In genomic region chr10:114624941-114625780, GRCh38 we compare ENCODE assay signal across 15 cellular contexts. TPM values are rescaled to one million over a fixed set of nuclear protein-coding genes. Genes with fewer than 3 reads are reported as not detected.
DNase-seq lines count a peak whose midpoint lies in the region; ATAC-seq, FAIRE-seq and TF ChIP-seq lines count a peak whose summit lies in the region.
"Had no signal": no experiment of that assay in that cellular context is flagged by ENCODE, and none has a peak within 500 bp of the region (broad histone marks: within the 10 kb centered on the region; RNA-seq: fewer than 3 reads in every experiment).

No MANE protein-coding gene starts in this region.

- no peaks in the 10 kb centered on the region for H3K9me3 ChIP-seq in A673 (ENCODE audit: low read depth, low read length, poor library complexity, severe bottlenecking)
- H3K9me3 ChIP-seq: BE2C, neutrophil had no signal

- H3K27ac ChIP-seq in A673 (ENCODE audit: low read depth, low read length, poor library complexity, severe bottlenecking), result no peak overlapping the region
- H3K27ac ChIP-seq: neutrophil had no signal

- in situ Hi-C loops in ACHN (cut with HindIII; ENCODE audit: low pct_ligation_motif_present, low pct_unique_long_range_greater_than_20kb, low sequenced_read_pairs), result no loop called here

- H3K4me3 Mint-ChIP-seq in natural killer cell treated with Interleukin-12 subunit alpha and Interleukin-12 subunit beta and Interleukin-15 and Interleukin-18, amount 100 ng/mL, for 72 hours, result peak overlapping the region; percentile 51

- no peaks in the 10 kb centered on the region for H3K27me3 ChIP-seq in A673 (replicated peaks; ENCODE audit: insufficient read depth, low read depth, low read length, poor library complexity)
- H3K27me3 ChIP-seq: BE2C had no signal

- peaks cover 4% of the 10 kb centered on the region for H3K36me3 Mint-ChIP-seq in natural killer cell treated with Interleukin-12 subunit alpha and Interleukin-12 subunit beta and Interleukin-15 and Interleukin-18, amount 100 ng/mL, for 72 hours

- H3K27ac Mint-ChIP-seq in natural killer cell treated with Interleukin-12 subunit alpha and Interleukin-12 subunit beta and Interleukin-15 and Interleukin-18, amount 100 ng/mL, for 72 hours, result peak overlapping the region in 1 of 2 donors; percentile 34

- H3K9me3 Mint-ChIP-seq in natural killer cell treated with Interleukin-12 subunit alpha and Interleukin-12 subunit beta and Interleukin-15 and Interleukin-18, amount 100 ng/mL, for 72 hours, result no peaks in the 10 kb centered on the region

- no peak for TF ChIP-seq RAD21 in Ishikawa (IDR thresholded peaks at IDR 0.05; ENCODE audit: low read depth)

- TF ChIP-seq CTCF in A673 (conservative IDR thresholded peaks at IDR 0.05; ENCODE audit: low read depth, low read length) (no peak), GM10248 (IDR thresholded peaks at IDR 0.05; ENCODE audit: control extremely low read depth, extremely low read depth, low read depth, missing control alignments) (no peak)

- intact Hi-C loops in A673 (cut with micrococcal nuclease; ENCODE audit: unreplicated experiment), result no loop called here

- H3K4me1 Mint-ChIP-seq in natural killer cell treated with Interleukin-12 subunit alpha and Interleukin-12 subunit beta and Interleukin-15 and Interleukin-18, amount 100 ng/mL, for 72 hours (ENCODE audit: low read depth in 2 of 2), result peaks cover 23 to 26% of the 10 kb centered on the region in 2 donors

- peaks cover 14 to 17% of the 10 kb centered on the region in 2 donors for H3K27me3 Mint-ChIP-seq in natural killer cell treated with Interleukin-12 subunit alpha and Interleukin-12 subunit beta and Interleukin-15 and Interleukin-18, amount 100 ng/mL, for 72 hours

- no TSS peak for BruUV-seq in A673 (replicated peaks; lab: Mats Ljungman, UMichigan)

- no peaks in the 10 kb centered on the region for H3K36me3 ChIP-seq in A673 (ENCODE audit: insufficient read depth, low read length, poor library complexity, severe bottlenecking)
- H3K36me3 ChIP-seq: neutrophil had no signal

- H3K4me1 ChIP-seq in A673 (ENCODE audit: insufficient read depth, low read length, poor library complexity, severe bottlenecking), result peaks cover 3% of the 10 kb centered on the region

- peak; percentile 76 for DNase-seq in ACHN
- DNase-seq in dermis blood vessel endothelial cell, result peak; percentile 9
- no peak for DNase-seq in natural killer cell treated with Interleukin-12 subunit alpha and Interleukin-12 subunit beta and Interleukin-15 and Interleukin-18, amount 100 ng/mL, for 72 hours (ENCODE audit: low spot score)
- no peak for DNase-seq in A673 (ENCODE audit: low spot score)
- DNase-seq in GM10248 (ENCODE audit: extremely low spot score), result no peak
- no peak for DNase-seq in HTR-8/SVneo (ENCODE audit: insufficient read length, low spot score)
- no peak for DNase-seq in activated CD4-positive, alpha-beta T cell treated with anti-CD3 and anti-CD28 coated beads for 1 hour
- DNase-seq: activated T-cell treated with anti-CD3 and anti-CD28 coated beads, Interleukin-2, amount 50 U/mL, for 1 hour; amygdala; BE2C; effector CD8-positive, alpha-beta T cell; glutamatergic neuron had no signal

- no peak for FAIRE-seq in HTR-8/SVneo (lab: Jason Lieb, UNC)

- ATAC-seq in natural killer cell treated with Interleukin-12 subunit alpha and Interleukin-12 subunit beta and Interleukin-15 and Interleukin-18, amount 100 ng/mL, for 72 hours, result peak; percentile 56 to 83

- CTCF ChIA-PET in A673 (lab: Charles Lee) (no interaction called here), GM10248 (lab: Yijun Ruan, JAX) (interaction anchor here (0.8 kb wide), 1 partner anchor 154 kb away, joined by 3 read pairs; no protein-coding TSS in a partner anchor)

- TF ChIP-seq EP300 in Ishikawa (IDR thresholded peaks at IDR 0.05; ENCODE audit: borderline replicate concordance), result peak; percentile 25; the same call in 1 of the 2 replicates

- no peak overlapping the region for H3K4me3 ChIP-seq in A673 (ENCODE audit: low read depth, low read length, poor library complexity, severe bottlenecking)
- H3K4me3 ChIP-seq: lung had no signal

- POLR2A ChIA-PET in A673 (lab: Charles Lee; ENCODE audit: low non-redundant PET) (no interaction called here), GM10248 (lab: Yijun Ruan, JAX) (no interaction called here)

TF ChIP-seq in Ishikawa, 13 proteins besides CTCF, POLR2A, EP300 and RAD21:
- TF ChIP-seq ZBTB7A (IDR thresholded peaks at IDR 0.05; ENCODE audit: low read depth) (no peak), REST (IDR thresholded peaks at IDR 0.05; ENCODE audit: low read depth) (no peak), MAX (IDR thresholded peaks at IDR 0.05) (0 out of 2 replicates have a peak, but pooled peaks have one; percentile 34), CEBPB (IDR thresholded peaks at IDR 0.05) (peak; percentile 42; the same call in 1 of the 2 replicates), CREB1 (IDR thresholded peaks at IDR 0.05; ENCODE audit: low read depth) (no peak), TAF1 (IDR thresholded peaks at IDR 0.05; ENCODE audit: low read depth) (no peak), YY1 (IDR thresholded peaks at IDR 0.05; ENCODE audit: low read depth) (no peak), TEAD4 (IDR thresholded peaks at IDR 0.05) (peak; percentile 38; the same call in 1 of the 2 replicates), USF1 (IDR thresholded peaks at IDR 0.05) (no peak), NFIC (IDR thresholded peaks at IDR 0.05) (no peak; the same call in 1 of the 2 replicates), FOXM1 (IDR thresholded peaks at IDR 0.05; ENCODE audit: borderline replicate concordance, low read depth) (no peak), EGR1 (IDR thresholded peaks at IDR 0.05) (0 out of 2 replicates have a peak, but pooled peaks have one; percentile 31), TCF12 (IDR thresholded peaks at IDR 0.05; ENCODE audit: low read depth) (no peak)

RNA-seq across cellular contexts. Expression of gene ABLIM1, which starts 32.9 kb away (rescaled TPM):
- total RNA-seq in dermis blood vessel endothelial cell (141 and 159 TPM in 2 replicates), A673 (2021) (34.0 and 38.3 TPM in 2 replicates)
- total RNA-seq in natural killer cell treated with Interleukin-12 subunit alpha and Interleukin-12 subunit beta and Interleukin-15 and Interleukin-18, amount 100 ng/mL, for 72 hours, result 10 to 100 TPM in 1 of 2 donors, 1 to 10 TPM in 1; 7.9 to 11.0 TPM

Comparison
In these comparisons a context has a peak if more than half of its experiments do, and no peak if none do; other contexts are left out.
1. DNase-seq: peak in ACHN (single experiment) and dermis blood vessel endothelial cell (single experiment); none in natural killer cell treated with Interleukin-12 subunit alpha and Interleukin-12 subunit beta and Interleukin-15 and Interleukin-18, amount 100 ng/mL, for 72 hours (single experiment), A673 (single experiment), GM10248 (single experiment), HTR-8/SVneo (single experiment) and activated CD4-positive, alpha-beta T cell treated with anti-CD3 and anti-CD28 coated beads for 1 hour (single experiment).